ENCODE assay signal across 8 cellular contexts in genomic region chrX:15790766-15791380, GRCh38. TPM values are rescaled to one million over a fixed set of nuclear protein-coding genes. Genes with fewer than 3 reads are reported as not detected.
DNase-seq lines count a peak whose midpoint lies in the region; ATAC-seq and TF ChIP-seq lines count a peak whose summit lies in the region.

No MANE protein-coding gene starts in this region.

- intact Hi-C loops in colonic mucosa (cut with DNase I): no loop called here

- H2AFZ ChIP-seq in DND-41 (ENCODE audit: low read depth, low read length) (peak overlapping the region; percentile 71), Loucy (ENCODE audit: low read length) (peak overlapping the region; percentile 94)

- no peaks in the 10 kb centered on the region for H3K9me2 ChIP-seq in Loucy (replicated peaks; ENCODE audit: low read depth, low read length)

- H4K20me1 ChIP-seq in DND-41 (ENCODE audit: insufficient read depth, low read length) (no peaks in the 10 kb centered on the region), Loucy (ENCODE audit: insufficient read depth, low read length, poor library complexity, severe bottlenecking) (peaks cover 5% of the 10 kb centered on the region)

- H2BK5ac ChIP-seq in mesendoderm (ENCODE audit: low read length): no peak overlapping the region

- no peaks in the 10 kb centered on the region for H3K79me1 ChIP-seq in mesendoderm (ENCODE audit: low read length)

- no peak overlapping the region for H3K18ac ChIP-seq in mesendoderm (ENCODE audit: low read length)

- no CpG with 5 or more reads among the region's 19 CpGs for WGBS in mesendoderm (ENCODE audit: extremely low coverage, insufficient coverage, low lambda C conversion rate)

- H3K79me2 ChIP-seq in DND-41 (ENCODE audit: insufficient read depth, low read length) (peaks cover 18% of the 10 kb centered on the region), Loucy (ENCODE audit: insufficient read depth, low read length) (peaks cover 34% of the 10 kb centered on the region), mesendoderm (ENCODE audit: control insufficient read depth, insufficient read depth, low read length) (no peaks in the 10 kb centered on the region)

- H3K9ac ChIP-seq in DND-41 (ENCODE audit: low read depth, low read length): peak overlapping the region; percentile 61
- H3K9ac ChIP-seq in Loucy (ENCODE audit: low read depth, low read length, poor library complexity, severe bottlenecking): peak overlapping the region; percentile 71
- peak overlapping the region; percentile 66 to 72 for H3K9ac ChIP-seq in colonic mucosa (ENCODE audit: low read depth in 2 of 2, low read length in 2 of 2)
- peak overlapping the region; percentile 81 for H3K9ac ChIP-seq in mesendoderm (ENCODE audit: low read length)

- DNase-seq in DND-41 (no peak), colonic mucosa (no peak), mesendoderm (no peak), SHP77 (lab: John Stamatoyannopoulos, UW) (no peak), NCI-H774 (lab: John Stamatoyannopoulos, UW) (no peak)
- no peak for DNase-seq in activated CD8-positive, alpha-beta memory T cell treated with anti-CD3 and anti-CD28 coated beads, Interleukin-2, amount 50 U/mL, for 4 hours

- H3K36me3 ChIP-seq in DND-41 (ENCODE audit: insufficient read depth, low read length): peaks cover 6% of the 10 kb centered on the region; the same call in 1 of the 2 replicates
- H3K36me3 ChIP-seq in Loucy (ENCODE audit: insufficient read depth, low read length): no peaks in the 10 kb centered on the region
- no peaks in the 10 kb centered on the region for H3K36me3 ChIP-seq in colonic mucosa
- H3K36me3 ChIP-seq in mesendoderm (ENCODE audit: control insufficient read depth, insufficient read depth, low read length): no peaks in the 10 kb centered on the region

- no peak overlapping the region for H3K23ac ChIP-seq in mesendoderm (ENCODE audit: low read length)

- no peaks in the 10 kb centered on the region for H3F3A ChIP-seq in Loucy (ENCODE audit: low read depth)

- H2BK15ac ChIP-seq in mesendoderm (replicated peaks; ENCODE audit: low read depth): no peak overlapping the region

- peak overlapping the region; percentile 41 to 78; a peak in 3 of 4 replicates for H3K4me3 ChIP-seq in DND-41 (ENCODE audit: low read depth in 1 of 2, low read length in 2 of 2)
- peak overlapping the region; percentile 91 for H3K4me3 ChIP-seq in Loucy (ENCODE audit: low read length, poor library complexity, severe bottlenecking)
- peak overlapping the region; percentile 64 for H3K4me3 ChIP-seq in colonic mucosa
- H3K4me3 ChIP-seq in mesendoderm (ENCODE audit: low read length): peak overlapping the region; percentile 86

- TF ChIP-seq CTCF in DND-41 (IDR thresholded peaks at IDR 0.05; ENCODE audit: borderline replicate concordance, extremely low read depth, low read length, poor library complexity, severe bottlenecking): no peak
- TF ChIP-seq CTCF in Loucy (conservative IDR thresholded peaks at IDR 0.05; ENCODE audit: low read length): no peak
- no peak for TF ChIP-seq CTCF in colonic mucosa (IDR thresholded peaks at IDR 0.05)

- no peak overlapping the region for H2AK5ac ChIP-seq in mesendoderm (ENCODE audit: low read length)

- H4K5ac ChIP-seq in mesendoderm (ENCODE audit: low read length): no peak overlapping the region

- peaks cover 23% of the 10 kb centered on the region for H3K4me1 ChIP-seq in DND-41 (ENCODE audit: insufficient read depth, low read length)
- H3K4me1 ChIP-seq in Loucy (ENCODE audit: insufficient read depth, low read length, poor library complexity, severe bottlenecking): peaks cover 3% of the 10 kb centered on the region
- H3K4me1 ChIP-seq in colonic mucosa: peaks cover 14% of the 10 kb centered on the region
- H3K4me1 ChIP-seq in mesendoderm (ENCODE audit: control insufficient read depth, low read depth, low read length): no peaks in the 10 kb centered on the region

- no peak; the same call in 1 of the 3 replicates for ATAC-seq in DND-41 (ENCODE audit: insufficient read depth, low read depth)
- peak; percentile 28 for ATAC-seq in GM21529 (IDR thresholded peaks at IDR 0.05; ENCODE audit: unreplicated experiment)

- peak overlapping the region; percentile 84 for H3K56ac ChIP-seq in mesendoderm (ENCODE audit: low read length)

- H3K27me3 ChIP-seq in DND-41 (ENCODE audit: insufficient read depth, low read length, poor library complexity) (no peaks in the 10 kb centered on the region), Loucy (ENCODE audit: insufficient read depth, low read length, poor library complexity, severe bottlenecking) (no peaks in the 10 kb centered on the region), colonic mucosa (no peaks in the 10 kb centered on the region), mesendoderm (ENCODE audit: insufficient read depth, low read length, poor library complexity) (no peaks in the 10 kb centered on the region)

- no peak overlapping the region for H3K4ac ChIP-seq in mesendoderm (ENCODE audit: low read depth, low read length)

- H3K9me3 ChIP-seq in DND-41 (ENCODE audit: insufficient read depth, low read length, severe bottlenecking): no peaks in the 10 kb centered on the region
- H3K9me3 ChIP-seq in Loucy (ENCODE audit: insufficient read depth, low read depth, low read length): no peaks in the 10 kb centered on the region
- no peaks in the 10 kb centered on the region for H3K9me3 ChIP-seq in colonic mucosa

- no peak overlapping the region for H4K8ac ChIP-seq in mesendoderm (ENCODE audit: low read depth, low read length)

- peak overlapping the region; percentile 84 for H3K4me2 ChIP-seq in DND-41 (ENCODE audit: insufficient read depth, low read length)
- H3K4me2 ChIP-seq in Loucy (ENCODE audit: low read depth, low read length, poor library complexity, severe bottlenecking): peak overlapping the region; percentile 90
- peak overlapping the region; percentile 19 for H3K4me2 ChIP-seq in mesendoderm (ENCODE audit: low read length)

- no peak overlapping the region for H2BK120ac ChIP-seq in mesendoderm (ENCODE audit: low read depth, low read length)

- peak overlapping the region; percentile 64 for H3K27ac ChIP-seq in DND-41 (ENCODE audit: low read length)
- peak overlapping the region; percentile 84 for H3K27ac ChIP-seq in colonic mucosa
- H3K27ac ChIP-seq in mesendoderm (ENCODE audit: low read depth, low read length): no peak overlapping the region

RNA-seq across cellular contexts. Expression of gene ZRSR2, which starts 0.6 kb away (rescaled TPM):
- 1 to 10 TPM; 7.9 to 8.4 TPM for total RNA-seq in colonic mucosa
- polyA plus RNA-seq in mesendoderm (2013, experiment 1 of 2): 12.3 TPM
- polyA plus RNA-seq in mesendoderm (2013, experiment 2 of 2): 12.9 TPM

RNA-seq across cellular contexts. Expression of gene CA5B, which starts 52.8 kb away (rescaled TPM):
- 1 to 10 TPM; 5.2 to 5.7 TPM for total RNA-seq in colonic mucosa
- 4.1 TPM for polyA plus RNA-seq in mesendoderm (2013, experiment 1 of 2)
- 3.2 TPM for polyA plus RNA-seq in mesendoderm (2013, experiment 2 of 2)

Comparison
In these comparisons a context has a peak if more than half of its experiments do, and no peak if none do; other contexts are left out.
1. H3K4me2 ChIP-seq: peak in every context shown above with its lines; median percentile 90 in Loucy; 84 in DND-41; 19 in mesendoderm.